In genomic region chrX:46777971-46778810, GRCh38 we compare ENCODE assay signal across 10 cellular contexts. TPM values are rescaled to one million over a fixed set of nuclear protein-coding genes. Genes with fewer than 3 reads are reported as not detected.
A peak's percentile ranks its signal among the peaks of the same experiment; 100 is the strongest.
DNase-seq lines count a peak whose midpoint lies in the region; ATAC-seq, FAIRE-seq and TF ChIP-seq lines count a peak whose summit lies in the region.
"Had no signal": no experiment of that assay in that cellular context is flagged by ENCODE, and none has a peak within 500 bp of the region (broad histone marks: within the 10 kb centered on the region; RNA-seq: fewer than 3 reads in every experiment).

No MANE protein-coding gene starts in this region.

- H3K9me3 ChIP-seq in small intestine (ENCODE audit: control insufficient read depth, low read depth) = no peaks in the 10 kb centered on the region

- H3K4me3 Mint-ChIP-seq in activated CD4-positive, alpha-beta T cell treated with anti-CD3 and anti-CD28 coated beads for 36 hours = no peak overlapping the region
- H3K4me3 Mint-ChIP-seq in effector memory CD8-positive, alpha-beta T cell = no peak overlapping the region
- H3K4me3 Mint-ChIP-seq: immature natural killer cell had no signal

- no peak overlapping the region for H3K27ac ChIP-seq in small intestine (ENCODE audit: low read depth in 1 of 2, low read length in 1 of 2)

- no peaks in the 10 kb centered on the region for H3K36me3 ChIP-seq in small intestine (ENCODE audit: control insufficient read depth in 2 of 2, insufficient read depth in 2 of 2, low read length in 2 of 2)

- no peaks in the 10 kb centered on the region for H3K9me3 Mint-ChIP-seq in activated CD4-positive, alpha-beta T cell treated with anti-CD3 and anti-CD28 coated beads for 36 hours (ENCODE audit: low read depth)
- no peaks in the 10 kb centered on the region for H3K9me3 Mint-ChIP-seq in effector memory CD8-positive, alpha-beta T cell
- H3K9me3 Mint-ChIP-seq: immature natural killer cell had no signal

- H3K36me3 Mint-ChIP-seq in activated CD4-positive, alpha-beta T cell treated with anti-CD3 and anti-CD28 coated beads for 36 hours (ENCODE audit: low read depth) = no peaks in the 10 kb centered on the region
- no peaks in the 10 kb centered on the region for H3K36me3 Mint-ChIP-seq in effector memory CD8-positive, alpha-beta T cell (ENCODE audit: insufficient read depth)
- H3K36me3 Mint-ChIP-seq: immature natural killer cell had no signal

- H3K4me3 ChIP-seq in fibroblast of the aortic adventitia (ENCODE audit: low read depth, low read length) = no peak overlapping the region
- no peak overlapping the region for H3K4me3 ChIP-seq in small intestine (ENCODE audit: low read depth in 1 of 2, low read length in 2 of 2)

- H3K27ac Mint-ChIP-seq in activated CD4-positive, alpha-beta T cell treated with anti-CD3 and anti-CD28 coated beads for 36 hours = peak overlapping the region; percentile 47
- no peak overlapping the region for H3K27ac Mint-ChIP-seq in effector memory CD8-positive, alpha-beta T cell
- H3K27ac Mint-ChIP-seq: immature natural killer cell had no signal

- TF ChIP-seq CTCF in fibroblast of the aortic adventitia (IDR thresholded peaks at IDR 0.05; ENCODE audit: insufficient read depth, low read length) = no peak

- no peaks in the 10 kb centered on the region for H3K27me3 ChIP-seq in small intestine (ENCODE audit: control insufficient read depth in 2 of 2, insufficient read depth in 2 of 2, low read length in 2 of 2)

- FAIRE-seq in small intestine (lab: Jason Lieb, UNC) = no peak

- peaks cover 3% of the 10 kb centered on the region for H3K27me3 Mint-ChIP-seq in activated CD4-positive, alpha-beta T cell treated with anti-CD3 and anti-CD28 coated beads for 36 hours
- H3K27me3 Mint-ChIP-seq in effector memory CD8-positive, alpha-beta T cell = peaks cover 0 to 4% of the 10 kb centered on the region in 2 donors

- H3K4me1 Mint-ChIP-seq in activated CD4-positive, alpha-beta T cell treated with anti-CD3 and anti-CD28 coated beads for 36 hours = peaks cover 17% of the 10 kb centered on the region
- H3K4me1 Mint-ChIP-seq in effector memory CD8-positive, alpha-beta T cell (ENCODE audit: low read depth in 2 of 2) = no peaks in the 10 kb centered on the region
- H3K4me1 Mint-ChIP-seq: immature natural killer cell had no signal

- intact Hi-C loops in activated CD4-positive, alpha-beta T cell treated with anti-CD3 and anti-CD28 coated beads for 36 hours (cut with DNase I, micrococcal nuclease) = no loop called here

- H3K4me1 ChIP-seq in small intestine (ENCODE audit: control insufficient read depth in 2 of 2, insufficient read depth in 1 of 2, low read depth in 1 of 2, low read length in 1 of 2) = no peaks in the 10 kb centered on the region

- DNase-seq in activated CD4-positive, alpha-beta T cell treated with anti-CD3 and anti-CD28 coated beads for 36 hours = no peak
- DNase-seq in activated CD4-positive, alpha-beta T cell treated with anti-CD3 and anti-CD28 coated beads for 1 hour = no peak
- DNase-seq in RPMI7951 (ENCODE audit: low read depth) (peak; percentile 66), fibroblast of the aortic adventitia (ENCODE audit: low read depth) (peak; percentile 67), small intestine (peak; percentile 43)
- no peak for DNase-seq in effector memory CD8-positive, alpha-beta T cell
- DNase-seq: effector CD8-positive, alpha-beta T cell; immature natural killer cell had no signal

- CTCF ChIA-PET in activated CD4-positive, alpha-beta T cell treated with anti-CD3 and anti-CD28 coated beads for 36 hours (lab: Charles Lee) = interaction anchor here (0.6 to 2.1 kb wide), 3 partner anchors 18 to 794 kb away, joined by 3 to 8 read pairs (median 3); no protein-coding TSS in a partner anchor

- no peak for ATAC-seq in activated CD4-positive, alpha-beta T cell treated with anti-CD3 and anti-CD28 coated beads for 36 hours
- ATAC-seq in GM18511 (IDR thresholded peaks at IDR 0.05; ENCODE audit: unreplicated experiment) (no peak), HG02970 (IDR thresholded peaks at IDR 0.05; ENCODE audit: low FRiP score, unreplicated experiment) (no peak)
- no peak for ATAC-seq in effector memory CD8-positive, alpha-beta T cell (replicated peaks)

- POLR2A ChIA-PET in activated CD4-positive, alpha-beta T cell treated with anti-CD3 and anti-CD28 coated beads for 36 hours (lab: Charles Lee) = no interaction called here

- WGBS in small intestine, 3 donors = 16 to 37% (median 22%) methylated on average over 7 of the region's 7 CpGs

RNA-seq across cellular contexts. Expression of gene SLC9A7, which starts 19.3 kb away (rescaled TPM):
- 10 to 100 TPM; 16.3 to 19.2 TPM for total RNA-seq in activated CD4-positive, alpha-beta T cell treated with anti-CD3 and anti-CD28 coated beads for 36 hours
- total RNA-seq in RPMI7951 (2014; rRNA removed; shearing (Covaris generic)) = 19.6 and 28.8 TPM in 2 replicates
- 8.0 and 63.2 TPM in 2 replicates for total RNA-seq in fibroblast of the aortic adventitia (ENCODE audit: low replicate concordance)
- polyA plus RNA-seq in small intestine = 1 to 10 TPM in 1 of 3 donors, under 1 TPM in 2; under 0.01 to 2.5 (median 0.22) TPM

RNA-seq across cellular contexts. Expression of gene RP2, which starts 58.7 kb away (rescaled TPM):
- total RNA-seq in activated CD4-positive, alpha-beta T cell treated with anti-CD3 and anti-CD28 coated beads for 36 hours = 1 to 10 TPM; 3.3 to 5.0 TPM
- total RNA-seq in RPMI7951 (2014; rRNA removed; shearing (Covaris generic)) = 48.4 and 53.9 TPM in 2 replicates
- 7.4 and 23.3 TPM in 2 replicates for total RNA-seq in fibroblast of the aortic adventitia (ENCODE audit: low replicate concordance)
- 10 to 100 TPM in 2 of 3 donors, 1 to 10 TPM in 1; 7.7 to 15.9 (median 13.6) TPM for polyA plus RNA-seq in small intestine

Comparison
In these comparisons a context has a peak if more than half of its experiments do, and no peak if none do; other contexts are left out.
1. DNase-seq: peak in RPMI7951 (single experiment), fibroblast of the aortic adventitia (single experiment) and small intestine (single experiment); none in activated CD4-positive, alpha-beta T cell treated with anti-CD3 and anti-CD28 coated beads for 36 hours (single experiment), activated CD4-positive, alpha-beta T cell treated with anti-CD3 and anti-CD28 coated beads for 1 hour (single experiment) and effector memory CD8-positive, alpha-beta T cell (0 of 3).